In the genomic region with DNA sequence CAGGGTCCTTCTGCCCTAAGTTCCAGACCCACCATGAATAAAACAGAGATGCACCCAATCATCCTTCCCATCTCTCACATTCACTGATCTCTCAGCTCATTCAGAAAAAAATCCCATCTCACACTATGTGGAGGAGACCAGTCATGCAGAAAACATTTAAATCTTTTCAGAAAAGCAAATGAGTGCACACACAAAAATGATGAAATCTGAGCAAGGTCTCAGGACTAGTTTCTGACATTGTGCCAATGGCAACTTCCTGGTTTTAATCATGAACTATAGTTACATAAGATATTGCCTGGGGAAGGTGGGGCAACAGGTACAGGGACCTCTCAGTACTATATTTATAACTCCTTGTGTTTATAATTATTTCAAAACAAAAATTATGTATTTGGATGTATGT, we compare ENCODE assay signal across 11 cellular contexts.
DNase-seq lines count a peak whose midpoint lies in the region; ATAC-seq, FAIRE-seq and TF ChIP-seq lines count a peak whose summit lies in the region.
"Had no signal": no experiment of that assay in that cellular context is flagged by ENCODE, and none has a peak within 500 bp of the region (broad histone marks: within the 10 kb centered on the region; RNA-seq: fewer than 3 reads in every experiment).

No MANE protein-coding gene starts in this region.

- no peak overlapping the region for H2AFZ ChIP-seq in GM12878 (ENCODE audit: control insufficient read depth, low read depth, low read length)

- H3K4me3 Mint-ChIP-seq in CD4-positive, alpha-beta memory T cell = no peak overlapping the region
- no peak overlapping the region for H3K4me3 Mint-ChIP-seq in activated CD8-positive, alpha-beta memory T cell treated with anti-CD3 and anti-CD28 coated beads, Interleukin-2, amount 10 ng/mL, durations not matched to agents 7 days and 5 days
- H3K4me3 Mint-ChIP-seq: H9; T-helper 1 cell treated with Interleukin-12 subunit alpha and Interleukin-12 subunit beta and Interleukin-4 antibody, amounts not matched to agents 30 μg/mL and 1 μg/mL, for 36 hours had no signal

- SMC1A ChIA-PET in GM12878 (lab: Charles Lee; ENCODE audit: uncharacterized antibody, unreplicated experiment) = no interaction called here

- no peaks in the 10 kb centered on the region for H3K27me3 ChIP-seq in GM12878 (replicated peaks in 1 of 2; ENCODE audit: control insufficient read depth in 2 of 2, insufficient read depth in 2 of 2, low read length in 1 of 2)
- no peaks in the 10 kb centered on the region for H3K27me3 ChIP-seq in CD4-positive, alpha-beta memory T cell (ENCODE audit: insufficient read depth, low read length)

- CTCF ChIA-PET in GM12878 (lab: Yijun Ruan, JAX) = no interaction called here
- CTCF ChIA-PET in CD4-positive, alpha-beta memory T cell (lab: Charles Lee; ENCODE audit: partially characterized antibody) = no interaction called here
- CTCF ChIA-PET in activated CD8-positive, alpha-beta memory T cell treated with anti-CD3 and anti-CD28 coated beads, Interleukin-2, amount 10 ng/mL, durations not matched to agents 7 days and 5 days (lab: Charles Lee) = no interaction called here

- intact Hi-C loops in GM12878 (cut with micrococcal nuclease; ENCODE audit: unreplicated experiment) = loop anchor here (5.0 kb wide), 1 partner anchor 398 kb away; no protein-coding TSS in a partner anchor
- intact Hi-C loops in CD4-positive, alpha-beta memory T cell (cut with micrococcal nuclease) = no loop called here

- peak; percentile 54 for FAIRE-seq in GM12878 (lab: Jason Lieb, UNC)

- peaks cover 7 to 17% of the 10 kb centered on the region in 2 donors for H3K27me3 Mint-ChIP-seq in CD4-positive, alpha-beta memory T cell
- peaks cover 8% of the 10 kb centered on the region for H3K27me3 Mint-ChIP-seq in activated CD8-positive, alpha-beta memory T cell treated with anti-CD3 and anti-CD28 coated beads, Interleukin-2, amount 10 ng/mL, durations not matched to agents 7 days and 5 days

- no peaks in the 10 kb centered on the region for H3K36me3 Mint-ChIP-seq in CD4-positive, alpha-beta memory T cell
- no peaks in the 10 kb centered on the region for H3K36me3 Mint-ChIP-seq in activated CD8-positive, alpha-beta memory T cell treated with anti-CD3 and anti-CD28 coated beads, Interleukin-2, amount 10 ng/mL, durations not matched to agents 7 days and 5 days

- TF ChIP-seq POLR2A in GM12878 (IDR thresholded peaks at IDR 0.05; ENCODE audit: low read depth, low read length) = no peak

- H3K27ac ChIP-seq in GM12878 (ENCODE audit: control insufficient read depth, insufficient read depth) = no peak overlapping the region
- H3K27ac ChIP-seq in CD4-positive, alpha-beta memory T cell (ENCODE audit: low read depth, low read length) = no peak overlapping the region

- no peak overlapping the region for H3K4me3 ChIP-seq in AG10803 (ENCODE audit: low read length)
- H3K4me3 ChIP-seq in GM12878 = no peak overlapping the region
- H3K4me3 ChIP-seq in CD4-positive, alpha-beta memory T cell (ENCODE audit: low read length in 2 of 2) = no peak overlapping the region

- TF ChIP-seq RAD21 in GM12878 (IDR thresholded peaks at IDR 0.05; ENCODE audit: insufficient read depth, low read depth, low read length) = no peak

- POLR2A ChIA-PET in GM12878 (lab: Charles Lee) = interaction anchor here (0.6 kb wide), 1 partner anchor 488 kb away, joined by 4 read pairs; no protein-coding TSS in a partner anchor
- POLR2A ChIA-PET in CD4-positive, alpha-beta memory T cell (lab: Charles Lee; ENCODE audit: partially characterized antibody) = no interaction called here

- ATAC-seq in GM12878 = no peak
- peak; percentile 54 for ATAC-seq in left lobe of liver
- no peak for ATAC-seq in activated CD8-positive, alpha-beta memory T cell treated with anti-CD3 and anti-CD28 coated beads, Interleukin-2, amount 10 ng/mL, durations not matched to agents 7 days and 5 days
- ATAC-seq in HG02885 (IDR thresholded peaks at IDR 0.05; ENCODE audit: poor library complexity, unreplicated experiment) = no peak
- no peak for ATAC-seq in GM21390 (IDR thresholded peaks at IDR 0.05; ENCODE audit: unreplicated experiment)

- no peak overlapping the region for H3K9ac ChIP-seq in GM12878 (ENCODE audit: control insufficient read depth, insufficient read depth, low read length)

- no peak for TF ChIP-seq CTCF in AG10803 (conservative IDR thresholded peaks at IDR 0.05; ENCODE audit: low read length)
- TF ChIP-seq CTCF in GM12878 (IDR thresholded peaks at IDR 0.05 in 2 of 3, conservative IDR thresholded peaks at IDR 0.05 in 1 of 3; ENCODE audit: control insufficient read depth in 2 of 3, extremely low read depth in 1 of 3, insufficient read depth in 1 of 3, low read depth in 3 of 3, low read length in 3 of 3) = no peak

- H3K4me1 ChIP-seq in GM12878 (ENCODE audit: control insufficient read depth, insufficient read depth, low read length) = no peaks in the 10 kb centered on the region
- no peaks in the 10 kb centered on the region for H3K4me1 ChIP-seq in CD4-positive, alpha-beta memory T cell (ENCODE audit: insufficient read depth, low read length)

- no peaks in the 10 kb centered on the region for H3K79me2 ChIP-seq in GM12878 (ENCODE audit: control insufficient read depth, insufficient read depth, low read length)

- no TSS peak for BruUV-seq in GM12878 (replicated peaks; lab: Mats Ljungman, UMichigan)

- no peaks in the 10 kb centered on the region for H3K36me3 ChIP-seq in GM12878 (ENCODE audit: control insufficient read depth in 2 of 2, insufficient read depth in 2 of 2, low read length in 1 of 2)
- H3K36me3 ChIP-seq in CD4-positive, alpha-beta memory T cell (ENCODE audit: insufficient read depth, low read length) = no peaks in the 10 kb centered on the region

- no peak for TF ChIP-seq EP300 in GM12878 (IDR thresholded peaks at IDR 0.05; ENCODE audit: borderline replicate concordance in 1 of 2, control insufficient read depth in 1 of 2, low read depth in 2 of 2, low read length in 2 of 2)

- H4K20me1 ChIP-seq in GM12878 (ENCODE audit: control insufficient read depth, insufficient read depth) = no peaks in the 10 kb centered on the region

- H3K9me3 ChIP-seq in GM12878 (replicated peaks; ENCODE audit: control insufficient read depth, insufficient read depth, low read length) = no peaks in the 10 kb centered on the region
- no peaks in the 10 kb centered on the region for H3K9me3 ChIP-seq in CD4-positive, alpha-beta memory T cell (ENCODE audit: control insufficient read depth in 1 of 2, low read length in 2 of 2)

- RAD21 ChIA-PET in GM12878 (lab: Charles Lee; ENCODE audit: unreplicated experiment) = no interaction called here

- no peak overlapping the region for H3K4me2 ChIP-seq in GM12878 (ENCODE audit: control insufficient read depth, insufficient read depth)

- no peaks in the 10 kb centered on the region for H3K9me3 Mint-ChIP-seq in CD4-positive, alpha-beta memory T cell
- no peaks in the 10 kb centered on the region for H3K9me3 Mint-ChIP-seq in activated CD8-positive, alpha-beta memory T cell treated with anti-CD3 and anti-CD28 coated beads, Interleukin-2, amount 10 ng/mL, durations not matched to agents 7 days and 5 days (ENCODE audit: low read depth)
- H3K9me3 Mint-ChIP-seq: T-helper 1 cell treated with Interleukin-12 subunit alpha and Interleukin-12 subunit beta and Interleukin-4 antibody, amounts not matched to agents 30 μg/mL and 1 μg/mL, for 36 hours had no signal

- DNase-seq in AG10803 (ENCODE audit: low read depth) = peak; percentile 93
- DNase-seq in HS-5 (ENCODE audit: low read depth) = peak; percentile 84
- no peak for DNase-seq in GM12878 (ENCODE audit: low read depth, low spot score)
- DNase-seq in left lobe of liver (ENCODE audit: low spot score) = peak; percentile 51
- DNase-seq in CD4-positive, alpha-beta memory T cell = no peak
- no peak for DNase-seq in activated CD8-positive, alpha-beta memory T cell treated with anti-CD3 and anti-CD28 coated beads, Interleukin-2, amount 10 ng/mL, durations not matched to agents 7 days and 5 days
- DNase-seq: Caco-2, H9 had no signal

- H3K27ac Mint-ChIP-seq in CD4-positive, alpha-beta memory T cell = no peak overlapping the region
- no peak overlapping the region for H3K27ac Mint-ChIP-seq in activated CD8-positive, alpha-beta memory T cell treated with anti-CD3 and anti-CD28 coated beads, Interleukin-2, amount 10 ng/mL, durations not matched to agents 7 days and 5 days
- H3K27ac Mint-ChIP-seq: H9; T-helper 1 cell treated with Interleukin-12 subunit alpha and Interleukin-12 subunit beta and Interleukin-4 antibody, amounts not matched to agents 30 μg/mL and 1 μg/mL, for 36 hours had no signal

- in situ Hi-C loops in GM12878 (cut with MboI) = no loop called here

- H3K4me1 Mint-ChIP-seq in CD4-positive, alpha-beta memory T cell = no peaks in the 10 kb centered on the region
- H3K4me1 Mint-ChIP-seq in activated CD8-positive, alpha-beta memory T cell treated with anti-CD3 and anti-CD28 coated beads, Interleukin-2, amount 10 ng/mL, durations not matched to agents 7 days and 5 days = no peaks in the 10 kb centered on the region

TF ChIP-seq in GM12878, 131 proteins besides CTCF, POLR2A, EP300 and RAD21:
- no peak for TF ChIP-seq POLR2AphosphoS5 (IDR thresholded peaks at IDR 0.05; ENCODE audit: low read length)
- TF ChIP-seq, protein P1, sequence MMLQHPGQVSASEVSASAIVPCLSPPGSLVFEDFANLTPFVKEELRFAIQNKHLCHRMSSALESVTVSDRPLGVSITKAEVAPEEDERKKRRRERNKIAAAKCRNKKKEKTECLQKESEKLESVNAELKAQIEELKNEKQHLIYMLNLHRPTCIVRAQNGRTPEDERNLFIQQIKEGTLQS (IDR thresholded peaks at IDR 0.05; ENCODE audit: borderline replicate concordance, extremely low read depth, low read depth, low read length) = no peak
- no peak for TF ChIP-seq NR2C1 (IDR thresholded peaks at IDR 0.05)

Comparison
In these comparisons a context has a peak if more than half of its experiments do, and no peak if none do; other contexts are left out.
1. DNase-seq: peak in AG10803 (single experiment), HS-5 (single experiment) and left lobe of liver (single experiment); none in GM12878 (single experiment), CD4-positive, alpha-beta memory T cell (0 of 5) and activated CD8-positive, alpha-beta memory T cell treated with anti-CD3 and anti-CD28 coated beads, Interleukin-2, amount 10 ng/mL, durations not matched to agents 7 days and 5 days (single experiment).